ENCODE assay signal across 16 cellular contexts in genomic region chr17:70053241-70054234, GRCh38. TPM values are rescaled to one million over a fixed set of nuclear protein-coding genes. Genes with fewer than 3 reads are reported as not detected.
DNase-seq lines count a peak whose midpoint lies in the region; ATAC-seq and TF ChIP-seq lines count a peak whose summit lies in the region.
"Had no signal": no experiment of that assay in that cellular context is flagged by ENCODE, and none has a peak within 500 bp of the region (broad histone marks: within the 10 kb centered on the region; RNA-seq: fewer than 3 reads in every experiment).

No MANE protein-coding gene starts in this region.

- H3K9me3 ChIP-seq in heart right ventricle, result no peaks in the 10 kb centered on the region

- H3K4me1 ChIP-seq in heart right ventricle, result peaks cover 0 to 13% (median 8%) of the 10 kb centered on the region in 9 donors

- H3K9me3 Mint-ChIP-seq in nephron, result no peaks in the 10 kb centered on the region
- H3K9me3 Mint-ChIP-seq in type B pancreatic cell, result no peaks in the 10 kb centered on the region
- H3K9me3 Mint-ChIP-seq: activated naive CD4-positive, alpha-beta T cell treated with anti-CD3 and anti-CD28 coated beads, Interleukin-2, amount 10 ng/mL, durations not matched to agents 7 days and 5 days; naive thymus-derived CD8-positive, alpha-beta T cell had no signal

- no peaks in the 10 kb centered on the region for H3K36me3 ChIP-seq in heart right ventricle

- 43 to 52% methylated on average over 13 of the region's 13 CpGs for WGBS in heart right ventricle, 2 donors

- no peaks in the 10 kb centered on the region for H3K27me3 ChIP-seq in heart right ventricle

- peak overlapping the region in 6 of 10 donors; percentile 7 to 55 (median 24) for H3K27ac ChIP-seq in heart right ventricle

- H3K27me3 Mint-ChIP-seq in nephron (ENCODE audit: low read depth) (no peaks in the 10 kb centered on the region), type B pancreatic cell (no peaks in the 10 kb centered on the region)
- H3K27me3 Mint-ChIP-seq: activated naive CD4-positive, alpha-beta T cell treated with anti-CD3 and anti-CD28 coated beads, Interleukin-2, amount 10 ng/mL, durations not matched to agents 7 days and 5 days had no signal

- H3K27ac Mint-ChIP-seq in nephron (peak overlapping the region; percentile 26 to 78 (median 64)), type B pancreatic cell (no peak overlapping the region)
- H3K27ac Mint-ChIP-seq: activated naive CD4-positive, alpha-beta T cell treated with anti-CD3 and anti-CD28 coated beads, Interleukin-2, amount 10 ng/mL, durations not matched to agents 7 days and 5 days; naive thymus-derived CD8-positive, alpha-beta T cell had no signal

- H3K4me1 Mint-ChIP-seq in nephron (peaks cover 34% of the 10 kb centered on the region), type B pancreatic cell (ENCODE audit: unreplicated experiment) (peaks cover 18% of the 10 kb centered on the region)
- H3K4me1 Mint-ChIP-seq: activated naive CD4-positive, alpha-beta T cell treated with anti-CD3 and anti-CD28 coated beads, Interleukin-2, amount 10 ng/mL, durations not matched to agents 7 days and 5 days; naive thymus-derived CD8-positive, alpha-beta T cell had no signal

- TF ChIP-seq CTCF in heart right ventricle (IDR thresholded peaks at IDR 0.05) (no peak), fibroblast of mammary gland (conservative IDR thresholded peaks at IDR 0.05; ENCODE audit: control insufficient read depth, insufficient read depth, low read depth, low read length) (no peak), nephron (IDR thresholded peaks at IDR 0.05; ENCODE audit: unreplicated experiment in 3 of 3) (no peak), type B pancreatic cell (conservative IDR thresholded peaks at IDR 0.05) (no peak)

- ATAC-seq in heart right ventricle, result peak in 4 of 8 donors; percentile 59 to 82 (median 70)
- no peak for ATAC-seq in left lobe of liver
- ATAC-seq: naive thymus-derived CD8-positive, alpha-beta T cell had no signal

- H3K4me3 Mint-ChIP-seq in nephron, result peak overlapping the region in 2 of 3 experiments; percentile 8 to 35
- peak overlapping the region; percentile 40 for H3K4me3 Mint-ChIP-seq in type B pancreatic cell
- H3K4me3 Mint-ChIP-seq: activated naive CD4-positive, alpha-beta T cell treated with anti-CD3 and anti-CD28 coated beads, Interleukin-2, amount 10 ng/mL, durations not matched to agents 7 days and 5 days; naive thymus-derived CD8-positive, alpha-beta T cell had no signal

- intact Hi-C loops in heart right ventricle (cut with DNase I), result no loop called here
- intact Hi-C loops in cardiac septum (cut with DNase I), result no loop called here

- H3K36me3 Mint-ChIP-seq in nephron (ENCODE audit: low read depth) (no peaks in the 10 kb centered on the region), type B pancreatic cell (no peaks in the 10 kb centered on the region)
- H3K36me3 Mint-ChIP-seq: activated naive CD4-positive, alpha-beta T cell treated with anti-CD3 and anti-CD28 coated beads, Interleukin-2, amount 10 ng/mL, durations not matched to agents 7 days and 5 days; naive thymus-derived CD8-positive, alpha-beta T cell had no signal

- H3K4me3 ChIP-seq in heart right ventricle (peak overlapping the region in 7 of 10 donors; percentile 2 to 45 (median 32)), fibroblast of mammary gland (ENCODE audit: control insufficient read depth, low read depth, low read length) (no peak overlapping the region)

- DNase-seq in heart right ventricle, result peak in 1 of 2 donors; percentile 34
- no peak for DNase-seq in cardiac septum (ENCODE audit: low spot score)
- peak; percentile 15 for DNase-seq in fibroblast of mammary gland (ENCODE audit: low read depth)
- DNase-seq in type B pancreatic cell (ENCODE audit: extremely low spot score, unreplicated experiment), result no peak
- no peak for DNase-seq in activated CD4-positive, alpha-beta T cell treated with anti-CD3 and anti-CD28 coated beads, Interleukin-2, amount 50 U/mL, for 48 hours
- DNase-seq in left lobe of liver (ENCODE audit: low spot score), result no peak
- no peak for DNase-seq in D341Med (ENCODE audit: low spot score)
- DNase-seq: activated CD8-positive, alpha-beta memory T cell treated with anti-CD3 and anti-CD28 coated beads for 24 hours; activated naive CD4-positive, alpha-beta T cell treated with anti-CD3 and anti-CD28 coated beads, Interleukin-2, amount 10 ng/mL, durations not matched to agents 7 days and 5 days; naive thymus-derived CD8-positive, alpha-beta T cell; NCI-H1105 treated with DMSO at 0.1 percent for 48 hours; NCI-H345; T-helper 9 cell had no signal

RNA-seq across cellular contexts. Expression of gene KCNJ16, which starts 21.5 kb away (rescaled TPM):
- total RNA-seq in heart right ventricle (under 1 TPM in 4 of 10 donors, not detected in 6; 0.09 to 0.24 (median 0.14) TPM), cardiac septum (not detected), type B pancreatic cell (ENCODE audit: low replicate concordance) (6.2 and 13.5 TPM in 2 replicates), left lobe of liver (1.1 TPM)
- not detected for polyA plus RNA-seq in heart right ventricle
- total RNA-seq: A673; naive thymus-derived CD8-positive, alpha-beta T cell; RPMI7951 had no signal
- polyA plus RNA-seq: naive thymus-derived CD8-positive, alpha-beta T cell had no signal
